20 cellular contexts compared by ENCODE assay signal in genomic region chrX:35499071-35499862, GRCh38.
DNase-seq lines count a peak whose midpoint lies in the region; ATAC-seq and TF ChIP-seq lines count a peak whose summit lies in the region.
"Had no signal": no experiment of that assay in that cellular context is flagged by ENCODE, and none has a peak within 500 bp of the region (broad histone marks: within the 10 kb centered on the region; RNA-seq: fewer than 3 reads in every experiment).

No MANE protein-coding gene starts in this region.

- TF ChIP-seq CTCF in SK-N-SH (IDR thresholded peaks at IDR 0.05) (no peak), GM06990 (IDR thresholded peaks at IDR 0.05; ENCODE audit: insufficient read depth, low read length, poor library complexity, severe bottlenecking) (no peak), gastrocnemius medialis (IDR thresholded peaks at IDR 0.05 in 4 of 5, conservative IDR thresholded peaks at IDR 0.05 in 1 of 5) (no peak)
- TF ChIP-seq CTCF in CD8-positive, alpha-beta T cell (IDR thresholded peaks at IDR 0.05): no peak

- ATAC-seq in SK-N-SH treated with all-trans-retinoic acid at 6 μM for 48 hours (no peak), gastrocnemius medialis (no peak)
- ATAC-seq in CD8-positive, alpha-beta T cell: no peak
- ATAC-seq: A549, GM12878 had no signal

- H3K27me3 Mint-ChIP-seq in CD8-positive, alpha-beta T cell (ENCODE audit: low read depth): no peaks in the 10 kb centered on the region
- H3K27me3 Mint-ChIP-seq: CD4-positive, alpha-beta memory T cell; CD4-positive, CD25-positive, alpha-beta regulatory T cell had no signal

- POLR2A ChIA-PET in SK-N-SH (lab: Yijun Ruan, JAX): no interaction called here
- POLR2A ChIA-PET in CD8-positive, alpha-beta T cell (lab: Charles Lee): no interaction called here

- no peaks in the 10 kb centered on the region for H3K9me3 Mint-ChIP-seq in CD8-positive, alpha-beta T cell

- no peaks in the 10 kb centered on the region for H3K4me1 Mint-ChIP-seq in CD8-positive, alpha-beta T cell (ENCODE audit: low read depth)
- H3K4me1 Mint-ChIP-seq: CD14-positive monocyte; CD4-positive, alpha-beta memory T cell; CD4-positive, CD25-positive, alpha-beta regulatory T cell had no signal

- H2AFZ ChIP-seq in SK-N-SH (ENCODE audit: low read depth): no peak overlapping the region

- H3K27ac Mint-ChIP-seq in CD8-positive, alpha-beta T cell: no peak overlapping the region
- H3K27ac Mint-ChIP-seq: CD14-positive monocyte; CD4-positive, alpha-beta memory T cell; CD4-positive, CD25-positive, alpha-beta regulatory T cell had no signal

- H3K4me1 ChIP-seq in SK-N-SH (ENCODE audit: control insufficient read depth in 1 of 2, insufficient read depth in 2 of 2, low read depth in 1 of 2, low read length in 1 of 2): no peaks in the 10 kb centered on the region
- H3K4me1 ChIP-seq in gastrocnemius medialis: no peaks in the 10 kb centered on the region
- no peaks in the 10 kb centered on the region for H3K4me1 ChIP-seq in CD8-positive, alpha-beta T cell (ENCODE audit: insufficient read depth, low read length)
- H3K4me1 ChIP-seq: A549, BE2C, BLaER1, Caco-2 had no signal

- intact Hi-C loops in gastrocnemius medialis (cut with DNase I; ENCODE audit: low total_unique reads): no loop called here
- intact Hi-C loops in CD8-positive, alpha-beta T cell (cut with DNase I, micrococcal nuclease): no loop called here

- H3K36me3 Mint-ChIP-seq in CD8-positive, alpha-beta T cell: no peaks in the 10 kb centered on the region
- H3K36me3 Mint-ChIP-seq: CD14-positive monocyte; CD4-positive, alpha-beta memory T cell; CD4-positive, CD25-positive, alpha-beta regulatory T cell had no signal

- no peak overlapping the region for H3K4me3 ChIP-seq in SK-N-SH (ENCODE audit: low read depth in 2 of 2, low read length in 1 of 2)
- no peak overlapping the region for H3K4me3 ChIP-seq in GM06990 (replicated peaks; ENCODE audit: low read depth, low read length)
- no peak overlapping the region for H3K4me3 ChIP-seq in gastrocnemius medialis
- H3K4me3 ChIP-seq in CD8-positive, alpha-beta T cell (ENCODE audit: low read depth, low read length): no peak overlapping the region
- H3K4me3 ChIP-seq: A549, BLaER1, GM12878 had no signal

- no peak overlapping the region for H3K27ac ChIP-seq in SK-N-SH (ENCODE audit: low read depth in 2 of 2, low read length in 1 of 2)
- no peak overlapping the region for H3K27ac ChIP-seq in gastrocnemius medialis
- no peak overlapping the region for H3K27ac ChIP-seq in CD8-positive, alpha-beta T cell (ENCODE audit: low read depth, low read length)
- H3K27ac ChIP-seq: 22Rv1, A549, BLaER1 had no signal

- no peaks in the 10 kb centered on the region for H3K9me2 ChIP-seq in SK-N-SH

- H3K4me2 ChIP-seq in SK-N-SH: no peak overlapping the region
- H3K4me2 ChIP-seq: A549, BLaER1 had no signal

- no peaks in the 10 kb centered on the region for H4K20me1 ChIP-seq in SK-N-SH (ENCODE audit: insufficient read depth)
- H4K20me1 ChIP-seq: BLaER1 had no signal

- no peak overlapping the region for H3K9ac ChIP-seq in SK-N-SH
- H3K9ac ChIP-seq: BLaER1 had no signal

- TF ChIP-seq POLR2A in gastrocnemius medialis (IDR thresholded peaks at IDR 0.05): no peak

- WGBS in SK-N-SH (ENCODE audit: low lambda C conversion rate): 67% methylated on average over 10 of the region's 55 CpGs

- no peaks in the 10 kb centered on the region for H3K9me3 ChIP-seq in SK-N-SH
- no peaks in the 10 kb centered on the region for H3K9me3 ChIP-seq in gastrocnemius medialis
- no peaks in the 10 kb centered on the region for H3K9me3 ChIP-seq in CD8-positive, alpha-beta T cell (ENCODE audit: low read length)
- H3K9me3 ChIP-seq: A549, BE2C, Caco-2 had no signal

- H3K36me3 ChIP-seq in SK-N-SH (replicated peaks in 1 of 2; ENCODE audit: control insufficient read depth in 1 of 2, insufficient read depth in 2 of 2, low read length in 1 of 2): no peaks in the 10 kb centered on the region
- H3K36me3 ChIP-seq in GM06990 (ENCODE audit: control insufficient read depth, insufficient read depth, low read length): no peaks in the 10 kb centered on the region
- no peaks in the 10 kb centered on the region for H3K36me3 ChIP-seq in gastrocnemius medialis
- no peaks in the 10 kb centered on the region for H3K36me3 ChIP-seq in CD8-positive, alpha-beta T cell (ENCODE audit: insufficient read depth, low read length)
- H3K36me3 ChIP-seq: BE2C, BLaER1 had no signal

- H3K27me3 ChIP-seq in SK-N-SH (ENCODE audit: insufficient read depth): no peaks in the 10 kb centered on the region
- no peaks in the 10 kb centered on the region for H3K27me3 ChIP-seq in GM06990 (replicated peaks; ENCODE audit: control insufficient read depth, insufficient read depth, low read length)
- no peaks in the 10 kb centered on the region for H3K27me3 ChIP-seq in gastrocnemius medialis
- H3K27me3 ChIP-seq in CD8-positive, alpha-beta T cell (ENCODE audit: insufficient read depth, low read length): no peaks in the 10 kb centered on the region
- H3K27me3 ChIP-seq: BE2C had no signal

- no peak overlapping the region for H3K4me3 Mint-ChIP-seq in CD8-positive, alpha-beta T cell
- H3K4me3 Mint-ChIP-seq: CD4-positive, alpha-beta memory T cell; CD4-positive, CD25-positive, alpha-beta regulatory T cell had no signal

- in situ Hi-C loops in gastrocnemius medialis (cut with MboI; ENCODE audit: low sequenced_read_pairs in 4 of 4): no loop called here

- no peaks in the 10 kb centered on the region for H3F3A ChIP-seq in SK-N-SH (replicated peaks; ENCODE audit: insufficient read depth)

- peak; percentile 3 for DNase-seq in SK-N-SH
- peak; percentile 20 for DNase-seq in GM06990 (ENCODE audit: extremely low read depth, insufficient read length)
- DNase-seq in NCI-H510A treated with DMSO at 0.1 percent for 48 hours (lab: John Stamatoyannopoulos, UW): peak; percentile 16
- DNase-seq in gastrocnemius medialis: no peak
- no peak for DNase-seq in CD8-positive, alpha-beta T cell
- DNase-seq: AML-193; BE2C; C1 segment of cervical spinal cord; Caco-2; Calu3; CD4-positive, alpha-beta memory T cell; CD4-positive, CD25-positive, alpha-beta regulatory T cell; DMS79 treated with DMSO at 0.1 percent for 48 hours; GF-D8 had no signal

- no peak for TF ChIP-seq RAD21 in SK-N-SH (IDR thresholded peaks at IDR 0.05; ENCODE audit: low read length)

- H3K79me2 ChIP-seq in SK-N-SH (ENCODE audit: insufficient read depth): no peaks in the 10 kb centered on the region

- TF ChIP-seq EP300 in SK-N-SH (IDR thresholded peaks at IDR 0.05; ENCODE audit: borderline replicate concordance in 1 of 2, low read depth in 1 of 2, low read length in 1 of 2): no peak

- CTCF ChIA-PET in SK-N-SH (lab: Yijun Ruan, JAX): no interaction called here
- CTCF ChIA-PET in CD8-positive, alpha-beta T cell (lab: Charles Lee): no interaction called here

TF ChIP-seq in SK-N-SH, 30 proteins besides CTCF, POLR2A, EP300 and RAD21 (continues in another document):
- no peak for TF ChIP-seq TEAD4 (IDR thresholded peaks at IDR 0.05; ENCODE audit: borderline replicate concordance, insufficient read depth)
- no peak for TF ChIP-seq NFIC (IDR thresholded peaks at IDR 0.05; ENCODE audit: borderline replicate concordance)
- TF ChIP-seq, protein P1, sequence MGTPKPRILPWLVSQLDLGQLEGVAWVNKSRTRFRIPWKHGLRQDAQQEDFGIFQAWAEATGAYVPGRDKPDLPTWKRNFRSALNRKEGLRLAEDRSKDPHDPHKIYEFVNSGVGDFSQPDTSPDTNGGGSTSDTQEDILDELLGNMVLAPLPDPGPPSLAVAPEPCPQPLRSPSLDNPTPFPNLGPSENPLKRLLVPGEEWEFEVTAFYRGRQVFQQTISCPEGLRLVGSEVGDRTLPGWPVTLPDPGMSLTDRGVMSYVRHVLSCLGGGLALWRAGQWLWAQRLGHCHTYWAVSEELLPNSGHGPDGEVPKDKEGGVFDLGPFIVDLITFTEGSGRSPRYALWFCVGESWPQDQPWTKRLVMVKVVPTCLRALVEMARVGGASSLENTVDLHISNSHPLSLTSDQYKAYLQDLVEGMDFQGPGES (IDR thresholded peaks at IDR 0.05; ENCODE audit: low read depth, low read length): no peak
- no peak for TF ChIP-seq RCOR1 (IDR thresholded peaks at IDR 0.05; ENCODE audit: low read length)
- TF ChIP-seq RXRA (IDR thresholded peaks at IDR 0.05; ENCODE audit: borderline replicate concordance, low read depth): no peak
- no peak for TF ChIP-seq USF1 (IDR thresholded peaks at IDR 0.05; ENCODE audit: borderline replicate concordance, low read depth)
- no peak for TF ChIP-seq MEF2A (IDR thresholded peaks at IDR 0.05; ENCODE audit: borderline replicate concordance, low read depth)

TF ChIP-seq in SK-N-SH treated with all-trans-retinoic acid at 6 μM for 48 hours, 23 proteins besides CTCF, POLR2A, EP300 and RAD21:
- TF ChIP-seq TOX (CRISPR knock-in tag; IDR thresholded peaks at IDR 0.05; ENCODE audit: borderline replicate concordance): no peak
- TF ChIP-seq RARB (CRISPR knock-in tag; IDR thresholded peaks at IDR 0.05): no peak
- no peak for TF ChIP-seq ARNTL (CRISPR knock-in tag; IDR thresholded peaks at IDR 0.05; ENCODE audit: borderline replicate concordance, low read depth)
- TF ChIP-seq ZFP30 (CRISPR knock-in tag; IDR thresholded peaks at IDR 0.05): no peak

Comparison
In these comparisons a context has a peak if more than half of its experiments do, and no peak if none do; other contexts are left out.
1. DNase-seq: peak in SK-N-SH (single experiment), GM06990 (single experiment) and NCI-H510A treated with DMSO at 0.1 percent for 48 hours (single experiment); none in gastrocnemius medialis (0 of 2) and CD8-positive, alpha-beta T cell (0 of 7).